ENCODE assay signal across 40 cellular contexts in the genomic region with DNA sequence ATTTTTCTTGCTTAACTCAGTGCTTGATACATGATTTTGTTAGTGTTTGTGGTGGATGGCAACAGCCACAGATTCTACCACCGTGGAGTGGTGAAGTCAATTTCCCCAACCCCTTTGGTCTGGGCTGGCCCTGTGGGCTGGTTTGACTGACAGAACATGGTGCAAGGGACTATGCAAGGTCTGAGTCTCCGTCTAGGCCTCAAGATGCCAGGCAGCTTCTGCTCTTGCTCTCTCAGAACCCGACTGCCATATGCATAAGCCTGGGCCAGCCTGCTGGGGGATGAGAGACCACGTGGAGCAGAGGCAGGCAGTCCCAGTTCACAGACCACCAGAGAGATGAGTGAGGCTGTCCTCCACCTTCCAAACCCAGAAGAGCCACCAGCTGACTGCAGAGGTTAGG. TPM values are rescaled to one million over a fixed set of nuclear protein-coding genes. Genes with fewer than 3 reads are reported as not detected.
"Had no signal": no experiment of that assay in that cellular context is flagged by ENCODE, and none has a peak within 500 bp of the region (broad histone marks: within the 10 kb centered on the region; RNA-seq: fewer than 3 reads in every experiment).

No MANE protein-coding gene starts in this region.

- DNase-seq: activated B cell treated with CpG ODN at 0.5 μM for 24 hours; activated CD4-positive, alpha-beta memory T cell treated with anti-CD3 and anti-CD28 coated beads for 36 hours; activated CD4-positive, alpha-beta T cell treated with anti-CD3 and anti-CD28 coated beads for 4 hours; activated CD4-positive, alpha-beta T cell treated with anti-CD3 and anti-CD28 coated beads, Interleukin-2, amount 50 U/mL, for 1 hour; activated CD4-positive, CD25-positive, alpha-beta regulatory T cell treated with anti-CD3 and anti-CD28 coated beads, Interleukin-2, amount 50 U/mL, for 72 hours; activated CD8-positive, alpha-beta memory T cell treated with anti-CD3 and anti-CD28 coated beads, Interleukin-2, amount 50 U/mL, for 4 hours; activated gamma-delta T cell treated with Interleukin-2 at 50 U/mL for 16 hours; activated naive CD4-positive, alpha-beta T cell treated with anti-CD3 and anti-CD28 coated beads for 36 hours; activated naive CD8-positive, alpha-beta T cell treated with anti-CD3 and anti-CD28 coated beads, Interleukin-2, amount 50 U/mL, for 24 hours; activated T-cell treated with anti-CD3 and anti-CD28 coated beads for 4 hours; activated T-cell treated with anti-CD3 and anti-CD28 coated beads, Interleukin-2, amount 50 U/mL, for 4 hours; anterior cingulate cortex; central memory CD4-positive, alpha-beta T cell; Karpas-422; NCI-H1048; NCI-H1105 treated with DMSO at 0.1 percent for 48 hours; NCI-H1436; NCI-H1694 treated with DMSO at 0.1 percent for 48 hours; NCI-H2029; NCI-H345; NCI-H524 treated with DMSO at 0.1 percent for 48 hours; NCI-H748 treated with DMSO at 0.1 percent for 48 hours; NK-92 treated with Interleukin-12 subunit alpha and Interleukin-12 subunit beta, amount 100 ng/mL, for 24 hours; PC-3; SIG-M5; SW 1271; T-helper 1 cell; T-helper 2 cell; T-helper 9 cell had no signal

- H3K4me1 Mint-ChIP-seq: activated B cell treated with CpG ODN at 0.5 μM for 24 hours; activated naive CD8-positive, alpha-beta T cell treated with anti-CD3 and anti-CD28 coated beads, Interleukin-2, amount 50 U/mL, for 24 hours had no signal

- H3K27me3 Mint-ChIP-seq: activated naive CD8-positive, alpha-beta T cell; activated naive CD8-positive, alpha-beta T cell treated with anti-CD3 and anti-CD28 coated beads, Interleukin-2, amount 50 U/mL, for 24 hours had no signal

- H3K27ac ChIP-seq: Peyer's patch, RWPE1, VCaP had no signal

- H3K9me3 ChIP-seq: Peyer's patch had no signal

- ATAC-seq: activated naive CD8-positive, alpha-beta T cell treated with anti-CD3 and anti-CD28 coated beads, Interleukin-2, amount 50 U/mL, for 24 hours; activated T-cell treated with anti-CD3 and anti-CD28 coated beads, Interleukin-2, amount 50 U/mL, for 4 hours; PC-3; Right ventricle myocardium inferior had no signal

- H3K27me3 ChIP-seq: Peyer's patch had no signal

- H3K4me3 Mint-ChIP-seq: activated B cell treated with CpG ODN at 0.5 μM for 24 hours; activated CD4-positive, alpha-beta memory T cell treated with anti-CD3 and anti-CD28 coated beads for 36 hours; activated naive CD4-positive, alpha-beta T cell treated with anti-CD3 and anti-CD28 coated beads for 36 hours; activated naive CD8-positive, alpha-beta T cell; activated naive CD8-positive, alpha-beta T cell treated with anti-CD3 and anti-CD28 coated beads, Interleukin-2, amount 50 U/mL, for 24 hours; activated T-cell treated with anti-CD3 and anti-CD28 coated beads, Interleukin-2, amount 50 U/mL, for 4 hours; activated T-helper 1 cell treated with anti-CD3 and anti-CD28 coated beads, Interleukin-12 subunit alpha, Interleukin-12 subunit beta, Interleukin-2, Interleukin-4 antibody, amounts not matched to agents 30 ng/mL and 10 ng/mL and 1 ng/mL, durations not matched to agents 14 hours and 24 hours and 36 hours had no signal

- H3K4me3 ChIP-seq: Peyer's patch had no signal

- H3K36me3 Mint-ChIP-seq: activated CD4-positive, alpha-beta memory T cell treated with anti-CD3 and anti-CD28 coated beads for 36 hours; brain had no signal

- H3K27ac Mint-ChIP-seq: activated B cell treated with CpG ODN at 0.5 μM for 24 hours; activated CD4-positive, alpha-beta memory T cell treated with anti-CD3 and anti-CD28 coated beads for 36 hours; activated naive CD4-positive, alpha-beta T cell treated with anti-CD3 and anti-CD28 coated beads for 36 hours; activated naive CD8-positive, alpha-beta T cell; activated naive CD8-positive, alpha-beta T cell treated with anti-CD3 and anti-CD28 coated beads, Interleukin-2, amount 50 U/mL, for 24 hours; activated T-helper 1 cell treated with anti-CD3 and anti-CD28 coated beads, Interleukin-12 subunit alpha, Interleukin-12 subunit beta, Interleukin-2, Interleukin-4 antibody, amounts not matched to agents 30 ng/mL and 10 ng/mL and 1 ng/mL, durations not matched to agents 14 hours and 24 hours and 36 hours had no signal

- H3K4me1 ChIP-seq: Peyer's patch had no signal

- H3K9me3 Mint-ChIP-seq: activated B cell treated with CpG ODN at 0.5 μM for 24 hours; activated CD4-positive, alpha-beta memory T cell treated with anti-CD3 and anti-CD28 coated beads for 36 hours; activated naive CD4-positive, alpha-beta T cell treated with anti-CD3 and anti-CD28 coated beads for 36 hours; activated naive CD8-positive, alpha-beta T cell treated with anti-CD3 and anti-CD28 coated beads, Interleukin-2, amount 50 U/mL, for 24 hours; activated T-cell treated with anti-CD3 and anti-CD28 coated beads, Interleukin-2, amount 50 U/mL, for 4 hours; activated T-helper 1 cell treated with anti-CD3 and anti-CD28 coated beads, Interleukin-12 subunit alpha, Interleukin-12 subunit beta, Interleukin-2, Interleukin-4 antibody, amounts not matched to agents 30 ng/mL and 10 ng/mL and 1 ng/mL, durations not matched to agents 14 hours and 24 hours and 36 hours; brain had no signal

RNA-seq across cellular contexts. Expression of a gene that starts 39.7 kb away (rescaled TPM):
- total RNA-seq: activated B cell treated with CpG ODN at 0.5 μM for 24 hours, SK-MEL-5 had no signal

RNA-seq across cellular contexts. Expression of a gene that starts 59.1 kb away (rescaled TPM):
- total RNA-seq: activated B cell treated with CpG ODN at 0.5 μM for 24 hours; activated CD4-positive, alpha-beta memory T cell treated with anti-CD3 and anti-CD28 coated beads for 36 hours; activated naive CD4-positive, alpha-beta T cell treated with anti-CD3 and anti-CD28 coated beads for 36 hours; activated T-cell treated with anti-CD3 and anti-CD28 coated beads, Interleukin-2, amount 50 U/mL, for 4 hours; activated T-helper 1 cell treated with anti-CD3 and anti-CD28 coated beads, Interleukin-12 subunit alpha, Interleukin-12 subunit beta, Interleukin-2, Interleukin-4 antibody, amounts not matched to agents 30 ng/mL and 10 ng/mL and 1 ng/mL, durations not matched to agents 14 hours and 24 hours and 36 hours; bronchial epithelial cell; MCF 10A; NCI-H460; Peyer's patch; Right ventricle myocardium inferior; SK-MEL-5 had no signal
